Comparison of ENCODE assay signal across 8 cellular contexts in genomic region chr22:38706101-38706884, GRCh38. TPM values are rescaled to one million over a fixed set of nuclear protein-coding genes. Genes with fewer than 3 reads are reported as not detected.
DNase-seq lines count a peak whose midpoint lies in the region; ATAC-seq and TF ChIP-seq lines count a peak whose summit lies in the region.

No MANE protein-coding gene starts in this region.

- peak in 8 of 14 donors; percentile 17 to 73 (median 58) for DNase-seq in C1 segment of cervical spinal cord (lab: John Stamatoyannopoulos, UW)
- peak; percentile 23 for DNase-seq in NCI-H2171 (lab: John Stamatoyannopoulos, UW)
- DNase-seq in activated naive CD4-positive, alpha-beta T cell treated with anti-CD3 and anti-CD28 coated beads, Interleukin-2, amount 50 U/mL, for 16 hours: peak; percentile 48
- peak; percentile 76 for DNase-seq in Right ventricle myocardium inferior (ENCODE audit: missing footprints)
- DNase-seq in ovary: peak; percentile 47 to 76 (median 72)
- no peak for DNase-seq in NCI-H510A treated with DMSO at 0.1 percent for 48 hours (lab: John Stamatoyannopoulos, UW)

- H3K27ac ChIP-seq in ovary: peak overlapping the region; percentile 77 to 96

- 0 to 1% (median 0%) methylated on average over 39 to 80 of the region's 80 CpGs for WGBS in ovary, 3 donors

- TF ChIP-seq EP300 in ovary (IDR thresholded peaks at IDR 0.05): no peak

- ATAC-seq in GM21381 (IDR thresholded peaks at IDR 0.05; ENCODE audit: unreplicated experiment) (peak; percentile 3), Right ventricle myocardium inferior (peak; percentile 8), HG03095 (IDR thresholded peaks at IDR 0.05; ENCODE audit: unreplicated experiment) (no peak)

- intact Hi-C loops in Right ventricle myocardium inferior (cut with DNase I) (loop anchor here (2.0 kb wide), 1 partner anchor 49 kb away; the partner anchor contains the start of gene SUN2), ovary (cut with DNase I) (no loop called here)

- H3K9me3 ChIP-seq in ovary: no peaks in the 10 kb centered on the region

- no peak for TF ChIP-seq CTCF in ovary (IDR thresholded peaks at IDR 0.05)

- peak overlapping the region; percentile 89 for H3K4me3 ChIP-seq in ovary

- no peaks in the 10 kb centered on the region for H3K27me3 ChIP-seq in ovary

- H3K36me3 ChIP-seq in ovary: no peaks in the 10 kb centered on the region

- TF ChIP-seq POLR2A in ovary (IDR thresholded peaks at IDR 0.05): no peak

- peaks cover 7% of the 10 kb centered on the region for H3K4me1 ChIP-seq in ovary (ENCODE audit: insufficient read depth)

RNA-seq across cellular contexts. Expression of gene GTPBP1, which starts 0.5 kb away (rescaled TPM):
- total RNA-seq in Right ventricle myocardium inferior (26.8 TPM), ovary (10 to 100 TPM; 40.5 to 71.3 (median 62.3) TPM)
- polyA plus RNA-seq in ovary: 10 to 100 TPM; 16.9 to 29.8 TPM

RNA-seq across cellular contexts. Expression of gene JOSD1, which starts 5.5 kb away (rescaled TPM):
- 17.5 TPM for total RNA-seq in Right ventricle myocardium inferior
- 100 to 1,000 TPM in 1 of 7 donors, 10 to 100 TPM in 6; 43.1 to 138 (median 48.7) TPM for total RNA-seq in ovary
- polyA plus RNA-seq in ovary: 10 to 100 TPM; 33.6 to 55.2 TPM

RNA-seq across cellular contexts. Expression of gene TOMM22, which starts 24.5 kb away (rescaled TPM):
- total RNA-seq in Right ventricle myocardium inferior (66.3 TPM), ovary (10 to 100 TPM; 30.0 to 68.3 (median 57.7) TPM)
- polyA plus RNA-seq in ovary: 10 to 100 TPM; 30.6 to 96.3 TPM

RNA-seq across cellular contexts. Expression of gene SUN2, which starts 49.5 kb away (rescaled TPM):
- total RNA-seq in Right ventricle myocardium inferior: 126 TPM
- total RNA-seq in ovary: 100 to 1,000 TPM; 152 to 311 (median 205) TPM
- 100 to 1,000 TPM in 1 of 2 donors, 10 to 100 TPM in 1; 21.2 to 156 TPM for polyA plus RNA-seq in ovary

RNA-seq across cellular contexts. Expression of gene CBY1, which starts 49.9 kb away (rescaled TPM):
- total RNA-seq in Right ventricle myocardium inferior (32.9 TPM), ovary (10 to 100 TPM; 15.5 to 45.2 (median 35.0) TPM)
- polyA plus RNA-seq in ovary: 10 to 100 TPM; 54.0 to 84.0 TPM
